Comparison of ENCODE assay signal across 8 cellular contexts in the genomic region with DNA sequence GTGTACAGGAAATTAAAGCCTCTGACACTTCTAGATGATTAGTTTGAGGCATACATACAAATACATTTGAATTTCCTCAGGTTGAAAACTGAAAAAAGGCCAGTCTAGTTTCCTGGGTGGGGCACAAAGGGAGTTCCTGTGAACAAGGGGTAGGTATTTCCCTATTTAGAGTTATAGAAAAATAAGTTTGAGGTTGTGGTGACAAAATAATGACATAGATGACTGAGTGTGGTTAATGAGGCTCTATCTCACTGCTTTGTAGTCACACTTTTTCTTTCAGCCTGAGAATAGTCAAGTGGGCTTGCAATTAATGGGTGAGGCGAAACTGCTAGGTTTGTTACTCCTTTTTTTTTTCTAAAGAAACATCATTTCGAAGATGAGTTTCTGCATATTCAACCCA. TPM values are rescaled to one million over a fixed set of nuclear protein-coding genes. Genes with fewer than 3 reads are reported as not detected.
DNase-seq lines count a peak whose midpoint lies in the region; ATAC-seq and TF ChIP-seq lines count a peak whose summit lies in the region.

No MANE protein-coding gene starts in this region.

- H3K27ac Mint-ChIP-seq in T-helper 2 cell treated with Interferon-gamma antibody and Interleukin-4, amounts not matched to agents 5 μg/mL and 100 μg/mL, for 36 hours: peak overlapping the region; percentile 96
- H3K27ac Mint-ChIP-seq in type B pancreatic cell: peak overlapping the region; percentile 52

- peaks cover 70% of the 10 kb centered on the region for H3K4me1 Mint-ChIP-seq in T-helper 2 cell treated with Interferon-gamma antibody and Interleukin-4, amounts not matched to agents 5 μg/mL and 100 μg/mL, for 36 hours (ENCODE audit: low read depth)
- H3K4me1 Mint-ChIP-seq in type B pancreatic cell (ENCODE audit: unreplicated experiment): peaks cover 32% of the 10 kb centered on the region

- H3K27me3 ChIP-seq in left ventricle myocardium inferior (ENCODE audit: low read depth) (no peaks in the 10 kb centered on the region), sigmoid colon (no peaks in the 10 kb centered on the region)

- intact Hi-C loops in left ventricle myocardium inferior (cut with micrococcal nuclease): loop anchor here (10.0 kb wide), 1 partner anchor 217 kb away; no protein-coding TSS in a partner anchor
- intact Hi-C loops in left ventricle myocardium superior (cut with micrococcal nuclease): loop anchor here (10.0 kb wide), 2 partner anchors 67 to 117 kb away; no protein-coding TSS in a partner anchor
- intact Hi-C loops in sigmoid colon (cut with DNase I): loop anchor here (10.0 kb wide), 1 partner anchor 217 kb away; no protein-coding TSS in a partner anchor

- TF ChIP-seq CTCF in left ventricle myocardium inferior (IDR thresholded peaks at IDR 0.05; ENCODE audit: borderline replicate concordance): no peak
- no peak for TF ChIP-seq CTCF in type B pancreatic cell (conservative IDR thresholded peaks at IDR 0.05)
- no peak for TF ChIP-seq CTCF in sigmoid colon (IDR thresholded peaks at IDR 0.05)

- H3K4me3 ChIP-seq in left ventricle myocardium inferior: no peak overlapping the region
- H3K4me3 ChIP-seq in sigmoid colon: no peak overlapping the region

- peaks cover 87% of the 10 kb centered on the region for H3K4me1 ChIP-seq in left ventricle myocardium inferior
- H3K4me1 ChIP-seq in sigmoid colon: peaks cover 0 to 12% (median 9%) of the 10 kb centered on the region in 4 donors

- no peak for DNase-seq in left ventricle myocardium inferior
- DNase-seq in left ventricle myocardium superior: no peak
- DNase-seq in T-helper 2 cell treated with Interferon-gamma antibody and Interleukin-4, amounts not matched to agents 5 μg/mL and 100 μg/mL, for 36 hours (ENCODE audit: low spot score): peak; percentile 40
- no peak for DNase-seq in type B pancreatic cell (ENCODE audit: extremely low spot score, unreplicated experiment)
- no peak for DNase-seq in sigmoid colon
- no peak for DNase-seq in RKO (ENCODE audit: low spot score)
- DNase-seq in activated CD8-positive, alpha-beta memory T cell treated with anti-CD3 and anti-CD28 coated beads, Interleukin-2, amount 50 U/mL, for 48 hours: no peak

- TF ChIP-seq POLR2A in sigmoid colon (IDR thresholded peaks at IDR 0.05): no peak

- ATAC-seq in left ventricle myocardium superior (no peak), HG03025 (IDR thresholded peaks at IDR 0.05; ENCODE audit: low FRiP score, unreplicated experiment) (peak; percentile 45)

- no peaks in the 10 kb centered on the region for H3K9me3 Mint-ChIP-seq in T-helper 2 cell treated with Interferon-gamma antibody and Interleukin-4, amounts not matched to agents 5 μg/mL and 100 μg/mL, for 36 hours
- no peaks in the 10 kb centered on the region for H3K9me3 Mint-ChIP-seq in type B pancreatic cell

- peak overlapping the region; percentile 91 for H3K4me3 Mint-ChIP-seq in T-helper 2 cell treated with Interferon-gamma antibody and Interleukin-4, amounts not matched to agents 5 μg/mL and 100 μg/mL, for 36 hours
- H3K4me3 Mint-ChIP-seq in type B pancreatic cell: peak overlapping the region; percentile 54

- 61 to 90% methylated on average over 2 of the region's 2 CpGs for WGBS in sigmoid colon, 2 donors

- peaks cover 5% of the 10 kb centered on the region for H3K36me3 ChIP-seq in left ventricle myocardium inferior
- no peaks in the 10 kb centered on the region for H3K36me3 ChIP-seq in sigmoid colon

- peak overlapping the region; percentile 99 for H3K27ac ChIP-seq in left ventricle myocardium inferior (replicated peaks)
- no peak overlapping the region for H3K27ac ChIP-seq in sigmoid colon

- H3K36me3 Mint-ChIP-seq in T-helper 2 cell treated with Interferon-gamma antibody and Interleukin-4, amounts not matched to agents 5 μg/mL and 100 μg/mL, for 36 hours (ENCODE audit: low read depth): peaks cover 29% of the 10 kb centered on the region
- no peaks in the 10 kb centered on the region for H3K36me3 Mint-ChIP-seq in type B pancreatic cell

- H3K9me3 ChIP-seq in left ventricle myocardium inferior (replicated peaks): no peaks in the 10 kb centered on the region
- no peaks in the 10 kb centered on the region for H3K9me3 ChIP-seq in sigmoid colon

- H3K27me3 Mint-ChIP-seq in T-helper 2 cell treated with Interferon-gamma antibody and Interleukin-4, amounts not matched to agents 5 μg/mL and 100 μg/mL, for 36 hours (ENCODE audit: low read depth): no peaks in the 10 kb centered on the region
- H3K27me3 Mint-ChIP-seq in type B pancreatic cell: peaks cover 17% of the 10 kb centered on the region

- TF ChIP-seq EP300 in sigmoid colon (IDR thresholded peaks at IDR 0.05): no peak

RNA-seq across cellular contexts. Expression of gene SLCO3A1, which starts 4.3 kb away (rescaled TPM):
- total RNA-seq in left ventricle myocardium inferior (56.8 TPM), left ventricle myocardium superior (52.8 TPM), type B pancreatic cell (ENCODE audit: low replicate concordance) (30.9 and 104 TPM in 2 replicates), sigmoid colon (1 to 10 TPM; 3.7 to 5.7 (median 5.1) TPM)
- polyA plus RNA-seq in sigmoid colon: 10 to 100 TPM in 1 of 3 donors, 1 to 10 TPM in 2; 1.4 to 10.5 (median 2.4) TPM
